In the genomic region with DNA sequence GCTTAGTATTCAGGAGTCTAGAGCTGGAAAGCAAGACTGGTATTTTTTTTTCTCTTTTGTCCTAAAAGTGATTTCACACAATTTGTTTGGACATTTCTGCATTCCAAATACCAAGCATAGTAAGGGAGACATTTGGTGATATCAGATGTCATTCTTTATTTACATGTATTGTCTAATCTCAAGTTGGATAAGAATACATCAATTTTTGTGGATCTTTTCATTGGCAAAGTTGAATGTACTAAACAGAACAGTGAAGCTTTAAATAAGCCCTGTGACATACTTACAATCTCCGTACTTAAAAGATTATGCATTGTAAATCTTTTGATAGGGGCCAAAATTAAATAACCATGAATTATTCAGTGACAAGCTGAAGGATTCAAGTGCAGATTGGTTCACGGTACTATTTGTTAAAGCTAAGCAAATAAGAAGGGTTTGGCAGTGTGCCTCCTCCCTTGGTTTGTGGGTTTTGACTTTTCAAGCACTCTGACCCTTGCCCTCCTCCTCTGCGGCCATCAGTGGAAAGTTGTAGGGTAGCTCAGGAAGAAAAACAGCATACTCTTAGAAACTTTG, we compare ENCODE assay signal across 2 cellular contexts.
A peak's percentile ranks its signal among the peaks of the same experiment; 100 is the strongest.
TF ChIP-seq lines count a peak whose summit lies in the region.

No MANE protein-coding gene starts in this region.

TF ChIP-seq in liver, 16 proteins besides CTCF, POLR2A, EP300 and RAD21 (continued from another document):
- TF ChIP-seq, protein P1, sequence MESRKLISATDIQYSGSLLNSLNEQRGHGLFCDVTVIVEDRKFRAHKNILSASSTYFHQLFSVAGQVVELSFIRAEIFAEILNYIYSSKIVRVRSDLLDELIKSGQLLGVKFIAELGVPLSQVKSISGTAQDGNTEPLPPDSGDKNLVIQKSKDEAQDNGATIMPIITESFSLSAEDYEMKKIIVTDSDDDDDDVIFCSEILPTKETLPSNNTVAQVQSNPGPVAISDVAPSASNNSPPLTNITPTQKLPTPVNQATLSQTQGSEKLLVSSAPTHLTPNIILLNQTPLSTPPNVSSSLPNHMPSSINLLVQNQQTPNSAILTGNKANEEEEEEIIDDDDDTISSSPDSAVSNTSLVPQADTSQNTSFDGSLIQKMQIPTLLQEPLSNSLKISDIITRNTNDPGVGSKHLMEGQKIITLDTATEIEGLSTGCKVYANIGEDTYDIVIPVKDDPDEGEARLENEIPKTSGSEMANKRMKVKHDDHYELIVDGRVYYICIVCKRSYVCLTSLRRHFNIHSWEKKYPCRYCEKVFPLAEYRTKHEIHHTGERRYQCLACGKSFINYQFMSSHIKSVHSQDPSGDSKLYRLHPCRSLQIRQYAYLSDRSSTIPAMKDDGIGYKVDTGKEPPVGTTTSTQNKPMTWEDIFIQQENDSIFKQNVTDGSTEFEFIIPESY (IDR thresholded peaks at IDR 0.05) = no peak
- TF ChIP-seq FOXA1 (IDR thresholded peaks at IDR 0.05) = peak; percentile 7
- TF ChIP-seq JUND (IDR thresholded peaks at IDR 0.05) = peak; percentile 43 to 48
- TF ChIP-seq YY1 (IDR thresholded peaks at IDR 0.05) = peak; percentile 86
- peak; percentile 81 to 85 for TF ChIP-seq HNF4A (conservative IDR thresholded peaks at IDR 0.05)
- peak; percentile 67 to 80 for TF ChIP-seq RXRA (IDR thresholded peaks at IDR 0.05)
- peak; percentile 93 for TF ChIP-seq NR2F2 (IDR thresholded peaks at IDR 0.05)
- TF ChIP-seq, protein P2, sequence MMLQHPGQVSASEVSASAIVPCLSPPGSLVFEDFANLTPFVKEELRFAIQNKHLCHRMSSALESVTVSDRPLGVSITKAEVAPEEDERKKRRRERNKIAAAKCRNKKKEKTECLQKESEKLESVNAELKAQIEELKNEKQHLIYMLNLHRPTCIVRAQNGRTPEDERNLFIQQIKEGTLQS (IDR thresholded peaks at IDR 0.05) = no peak
- TF ChIP-seq SP1 (IDR thresholded peaks at IDR 0.05) = peak; percentile 86
- TF ChIP-seq GABPA (IDR thresholded peaks at IDR 0.05 in 1 of 2, conservative IDR thresholded peaks at IDR 0.05 in 1 of 2) = no peak
- TF ChIP-seq, protein P3, sequence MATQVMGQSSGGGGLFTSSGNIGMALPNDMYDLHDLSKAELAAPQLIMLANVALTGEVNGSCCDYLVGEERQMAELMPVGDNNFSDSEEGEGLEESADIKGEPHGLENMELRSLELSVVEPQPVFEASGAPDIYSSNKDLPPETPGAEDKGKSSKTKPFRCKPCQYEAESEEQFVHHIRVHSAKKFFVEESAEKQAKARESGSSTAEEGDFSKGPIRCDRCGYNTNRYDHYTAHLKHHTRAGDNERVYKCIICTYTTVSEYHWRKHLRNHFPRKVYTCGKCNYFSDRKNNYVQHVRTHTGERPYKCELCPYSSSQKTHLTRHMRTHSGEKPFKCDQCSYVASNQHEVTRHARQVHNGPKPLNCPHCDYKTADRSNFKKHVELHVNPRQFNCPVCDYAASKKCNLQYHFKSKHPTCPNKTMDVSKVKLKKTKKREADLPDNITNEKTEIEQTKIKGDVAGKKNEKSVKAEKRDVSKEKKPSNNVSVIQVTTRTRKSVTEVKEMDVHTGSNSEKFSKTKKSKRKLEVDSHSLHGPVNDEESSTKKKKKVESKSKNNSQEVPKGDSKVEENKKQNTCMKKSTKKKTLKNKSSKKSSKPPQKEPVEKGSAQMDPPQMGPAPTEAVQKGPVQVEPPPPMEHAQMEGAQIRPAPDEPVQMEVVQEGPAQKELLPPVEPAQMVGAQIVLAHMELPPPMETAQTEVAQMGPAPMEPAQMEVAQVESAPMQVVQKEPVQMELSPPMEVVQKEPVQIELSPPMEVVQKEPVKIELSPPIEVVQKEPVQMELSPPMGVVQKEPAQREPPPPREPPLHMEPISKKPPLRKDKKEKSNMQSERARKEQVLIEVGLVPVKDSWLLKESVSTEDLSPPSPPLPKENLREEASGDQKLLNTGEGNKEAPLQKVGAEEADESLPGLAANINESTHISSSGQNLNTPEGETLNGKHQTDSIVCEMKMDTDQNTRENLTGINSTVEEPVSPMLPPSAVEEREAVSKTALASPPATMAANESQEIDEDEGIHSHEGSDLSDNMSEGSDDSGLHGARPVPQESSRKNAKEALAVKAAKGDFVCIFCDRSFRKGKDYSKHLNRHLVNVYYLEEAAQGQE (IDR thresholded peaks at IDR 0.05) = peak; percentile 94
- no peak for TF ChIP-seq TAF1 (conservative IDR thresholded peaks at IDR 0.05)

TF ChIP-seq in HepG2, 621 proteins besides CTCF, POLR2A, EP300 and RAD21 (continued from another document):
- TF ChIP-seq, protein P4, sequence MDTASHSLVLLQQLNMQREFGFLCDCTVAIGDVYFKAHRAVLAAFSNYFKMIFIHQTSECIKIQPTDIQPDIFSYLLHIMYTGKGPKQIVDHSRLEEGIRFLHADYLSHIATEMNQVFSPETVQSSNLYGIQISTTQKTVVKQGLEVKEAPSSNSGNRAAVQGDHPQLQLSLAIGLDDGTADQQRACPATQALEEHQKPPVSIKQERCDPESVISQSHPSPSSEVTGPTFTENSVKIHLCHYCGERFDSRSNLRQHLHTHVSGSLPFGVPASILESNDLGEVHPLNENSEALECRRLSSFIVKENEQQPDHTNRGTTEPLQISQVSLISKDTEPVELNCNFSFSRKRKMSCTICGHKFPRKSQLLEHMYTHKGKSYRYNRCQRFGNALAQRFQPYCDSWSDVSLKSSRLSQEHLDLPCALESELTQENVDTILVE (CRISPR knock-in tag; IDR thresholded peaks at IDR 0.05) = no peak
- TF ChIP-seq MBD4 (IDR thresholded peaks at IDR 0.05; ENCODE audit: borderline replicate concordance, low read length) (no peak), MAFK (conservative IDR thresholded peaks at IDR 0.05 in 1 of 2, IDR thresholded peaks at IDR 0.05 in 1 of 2; ENCODE audit: low read length in 2 of 2) (no peak), ZNF180 (CRISPR knock-in tag; IDR thresholded peaks at IDR 0.05; ENCODE audit: borderline replicate concordance, low read depth) (no peak), ZNF839 (CRISPR knock-in tag; IDR thresholded peaks at IDR 0.05; ENCODE audit: borderline replicate concordance) (no peak), TCF7 (IDR thresholded peaks at IDR 0.05; ENCODE audit: low read depth) (no peak), PLRG1 (conservative IDR thresholded peaks at IDR 0.05) (no peak), PHF21A (CRISPR knock-in tag; IDR thresholded peaks at IDR 0.05) (no peak), SP2 (CRISPR knock-in tag; IDR thresholded peaks at IDR 0.05) (no peak)
- TF ChIP-seq, protein P5, sequence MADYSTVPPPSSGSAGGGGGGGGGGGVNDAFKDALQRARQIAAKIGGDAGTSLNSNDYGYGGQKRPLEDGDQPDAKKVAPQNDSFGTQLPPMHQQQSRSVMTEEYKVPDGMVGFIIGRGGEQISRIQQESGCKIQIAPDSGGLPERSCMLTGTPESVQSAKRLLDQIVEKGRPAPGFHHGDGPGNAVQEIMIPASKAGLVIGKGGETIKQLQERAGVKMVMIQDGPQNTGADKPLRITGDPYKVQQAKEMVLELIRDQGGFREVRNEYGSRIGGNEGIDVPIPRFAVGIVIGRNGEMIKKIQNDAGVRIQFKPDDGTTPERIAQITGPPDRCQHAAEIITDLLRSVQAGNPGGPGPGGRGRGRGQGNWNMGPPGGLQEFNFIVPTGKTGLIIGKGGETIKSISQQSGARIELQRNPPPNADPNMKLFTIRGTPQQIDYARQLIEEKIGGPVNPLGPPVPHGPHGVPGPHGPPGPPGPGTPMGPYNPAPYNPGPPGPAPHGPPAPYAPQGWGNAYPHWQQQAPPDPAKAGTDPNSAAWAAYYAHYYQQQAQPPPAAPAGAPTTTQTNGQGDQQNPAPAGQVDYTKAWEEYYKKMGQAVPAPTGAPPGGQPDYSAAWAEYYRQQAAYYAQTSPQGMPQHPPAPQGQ (CRISPR knock-in tag; IDR thresholded peaks at IDR 0.05; ENCODE audit: borderline replicate concordance) = no peak
- TF ChIP-seq, protein P6, sequence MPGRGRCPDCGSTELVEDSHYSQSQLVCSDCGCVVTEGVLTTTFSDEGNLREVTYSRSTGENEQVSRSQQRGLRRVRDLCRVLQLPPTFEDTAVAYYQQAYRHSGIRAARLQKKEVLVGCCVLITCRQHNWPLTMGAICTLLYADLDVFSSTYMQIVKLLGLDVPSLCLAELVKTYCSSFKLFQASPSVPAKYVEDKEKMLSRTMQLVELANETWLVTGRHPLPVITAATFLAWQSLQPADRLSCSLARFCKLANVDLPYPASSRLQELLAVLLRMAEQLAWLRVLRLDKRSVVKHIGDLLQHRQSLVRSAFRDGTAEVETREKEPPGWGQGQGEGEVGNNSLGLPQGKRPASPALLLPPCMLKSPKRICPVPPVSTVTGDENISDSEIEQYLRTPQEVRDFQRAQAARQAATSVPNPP (CRISPR knock-in tag; IDR thresholded peaks at IDR 0.05) = no peak
